In genomic region chr6:118725944-118726343, GRCh38 we compare ENCODE assay signal across 10 cellular contexts.
DNase-seq lines count a peak whose midpoint lies in the region; ATAC-seq, FAIRE-seq and TF ChIP-seq lines count a peak whose summit lies in the region.
"Had no signal": no experiment of that assay in that cellular context is flagged by ENCODE, and none has a peak within 500 bp of the region (broad histone marks: within the 10 kb centered on the region; RNA-seq: fewer than 3 reads in every experiment).

No MANE protein-coding gene starts in this region.

- H3K27me3 Mint-ChIP-seq in Caco-2 (ENCODE audit: insufficient read depth, unreplicated experiment): peaks cover 8% of the 10 kb centered on the region

- no peak overlapping the region for H3K9ac ChIP-seq in GM12878 (ENCODE audit: control insufficient read depth, insufficient read depth, low read length)

- intact Hi-C loops in GM12878 (cut with micrococcal nuclease; ENCODE audit: unreplicated experiment): no loop called here
- intact Hi-C loops in Caco-2 (cut with micrococcal nuclease; ENCODE audit: unreplicated experiment): no loop called here

- no peaks in the 10 kb centered on the region for H3K4me1 Mint-ChIP-seq in Caco-2 (ENCODE audit: low read depth, unreplicated experiment)

- SMC1A ChIA-PET in GM12878 (lab: Charles Lee; ENCODE audit: uncharacterized antibody, unreplicated experiment): interaction anchor here (0.7 to 1.7 kb wide), 5 partner anchors 8 to 158 kb away, joined by 3 to 10 read pairs (median 3); no protein-coding TSS in a partner anchor

- TF ChIP-seq RAD21 in GM12878 (IDR thresholded peaks at IDR 0.05; ENCODE audit: insufficient read depth, low read depth, low read length): no peak

- DNase-seq in Jurkat, Clone E6-1 (ENCODE audit: low read depth, low spot score): peak; percentile 86
- DNase-seq in activated CD4-positive, alpha-beta T cell treated with anti-CD3 and anti-CD28 coated beads, Interleukin-2, amount 50 U/mL, for 4 hours: peak; percentile 76 to 78
- DNase-seq in GM12878 (ENCODE audit: low read depth, low spot score) (no peak), Caco-2 (no peak), iPS-NIHi7 (ENCODE audit: extremely low spot score) (no peak), islet precursor cell (no peak)
- peak; percentile 48 for DNase-seq in stimulated activated CD8-positive, alpha-beta memory T cell treated with anti-CD3 and anti-CD28 coated beads, Interleukin-12 subunit alpha, Interleukin-12 subunit beta, amount 100 ng/mL, for 24 hours (ENCODE audit: extremely low read depth)
- DNase-seq: NCI-H226, right cardiac atrium had no signal

- H4K20me1 ChIP-seq in GM12878 (ENCODE audit: control insufficient read depth, insufficient read depth): no peaks in the 10 kb centered on the region

- ATAC-seq in GM12878 (no peak), HG02571 (IDR thresholded peaks at IDR 0.05; ENCODE audit: unreplicated experiment) (no peak)
- ATAC-seq: right cardiac atrium had no signal

- TF ChIP-seq CTCF in GM12878 (IDR thresholded peaks at IDR 0.05 in 2 of 3, conservative IDR thresholded peaks at IDR 0.05 in 1 of 3; ENCODE audit: control insufficient read depth in 2 of 3, extremely low read depth in 1 of 3, insufficient read depth in 1 of 3, low read depth in 3 of 3, low read length in 3 of 3): no peak
- no peak for TF ChIP-seq CTCF in Caco-2 (IDR thresholded peaks at IDR 0.05; ENCODE audit: insufficient read depth in 1 of 2, low read depth in 1 of 2, low read length in 1 of 2, severe bottlenecking in 1 of 2, unreplicated experiment in 1 of 2)

- H3K4me3 ChIP-seq in Jurkat, Clone E6-1 (ENCODE audit: low read length): no peak overlapping the region
- H3K4me3 ChIP-seq in GM12878 (no peak overlapping the region), Caco-2 (ENCODE audit: low read depth, low read length) (no peak overlapping the region)

- H3K27ac ChIP-seq in GM12878 (ENCODE audit: control insufficient read depth, insufficient read depth): no peak overlapping the region

- no peaks in the 10 kb centered on the region for H3K9me3 Mint-ChIP-seq in Caco-2 (ENCODE audit: unreplicated experiment)

- H3K9me3 ChIP-seq in GM12878 (replicated peaks; ENCODE audit: control insufficient read depth, insufficient read depth, low read length): no peaks in the 10 kb centered on the region
- H3K9me3 ChIP-seq in Caco-2: no peaks in the 10 kb centered on the region

- H2AFZ ChIP-seq in GM12878 (ENCODE audit: control insufficient read depth, low read depth, low read length): no peak overlapping the region

- no peak for FAIRE-seq in GM12878 (lab: Jason Lieb, UNC)

- no peaks in the 10 kb centered on the region for H3K27me3 ChIP-seq in GM12878 (replicated peaks in 1 of 2; ENCODE audit: control insufficient read depth in 2 of 2, insufficient read depth in 2 of 2, low read length in 1 of 2)
- H3K27me3 ChIP-seq in Caco-2 (replicated peaks; ENCODE audit: control insufficient read depth, insufficient read depth, low read length): no peaks in the 10 kb centered on the region

- H3K36me3 Mint-ChIP-seq in Caco-2 (ENCODE audit: insufficient read depth, unreplicated experiment): no peaks in the 10 kb centered on the region

- POLR2A ChIA-PET in GM12878 (lab: Charles Lee): no interaction called here
- POLR2A ChIA-PET in Caco-2 (lab: Charles Lee): no interaction called here

- no peaks in the 10 kb centered on the region for H3K79me2 ChIP-seq in GM12878 (ENCODE audit: control insufficient read depth, insufficient read depth, low read length)

- TF ChIP-seq EP300 in GM12878 (IDR thresholded peaks at IDR 0.05; ENCODE audit: borderline replicate concordance in 1 of 2, control insufficient read depth in 1 of 2, low read depth in 2 of 2, low read length in 2 of 2): no peak

- H3K36me3 ChIP-seq in GM12878 (ENCODE audit: control insufficient read depth in 2 of 2, insufficient read depth in 2 of 2, low read length in 1 of 2) (no peaks in the 10 kb centered on the region), Caco-2 (ENCODE audit: control insufficient read depth, insufficient read depth, low read length) (no peaks in the 10 kb centered on the region)

- no peak for TF ChIP-seq POLR2A in GM12878 (IDR thresholded peaks at IDR 0.05; ENCODE audit: low read depth, low read length)

- RAD21 ChIA-PET in GM12878 (lab: Charles Lee; ENCODE audit: unreplicated experiment): interaction anchor here (1.2 kb wide), 1 partner anchor 16 kb away, joined by 3 read pairs; no protein-coding TSS in a partner anchor

- BruUV-seq in GM12878 (replicated peaks; lab: Mats Ljungman, UMichigan) (no TSS peak), Caco-2 (replicated peaks; lab: Mats Ljungman, UMichigan) (no TSS peak)

- H3K4me1 ChIP-seq in GM12878 (ENCODE audit: control insufficient read depth, insufficient read depth, low read length): peaks cover 7% of the 10 kb centered on the region; the same call in 1 of the 2 replicates
- no peaks in the 10 kb centered on the region for H3K4me1 ChIP-seq in Caco-2

- H3K4me2 ChIP-seq in GM12878 (ENCODE audit: control insufficient read depth, insufficient read depth): no peak overlapping the region

- no peak overlapping the region for H3K27ac Mint-ChIP-seq in Caco-2 (ENCODE audit: unreplicated experiment)

- in situ Hi-C loops in GM12878 (cut with MboI): no loop called here

- 75% methylated on average over 5 of the region's 5 CpGs for WGBS in GM12878 (ENCODE audit: insufficient coverage, insufficient replicate concordance, low lambda C conversion rate, missing lambda C conversion rate)

- CTCF ChIA-PET in GM12878 (lab: Yijun Ruan, JAX): interaction anchor here (1.3 kb wide), 1 partner anchor 54 kb away, joined by 3 read pairs; no protein-coding TSS in a partner anchor
- CTCF ChIA-PET in Caco-2 (lab: Charles Lee): no interaction called here

- H3K4me3 Mint-ChIP-seq in Caco-2 (ENCODE audit: unreplicated experiment): no peak overlapping the region

TF ChIP-seq in GM12878, 131 proteins besides CTCF, POLR2A, EP300 and RAD21:
- TF ChIP-seq ZBTB4 (CRISPR knock-in tag; IDR thresholded peaks at IDR 0.05): no peak
- 0 out of 2 replicates have a peak, but pooled peaks have one; percentile 44 for TF ChIP-seq ZNF24 (IDR thresholded peaks at IDR 0.05)

Comparison
In these comparisons a context has a peak if more than half of its experiments do, and no peak if none do; other contexts are left out.
1. DNase-seq: peak in Jurkat, Clone E6-1 (single experiment), activated CD4-positive, alpha-beta T cell treated with anti-CD3 and anti-CD28 coated beads, Interleukin-2, amount 50 U/mL, for 4 hours (2 of 2) and stimulated activated CD8-positive, alpha-beta memory T cell treated with anti-CD3 and anti-CD28 coated beads, Interleukin-12 subunit alpha, Interleukin-12 subunit beta, amount 100 ng/mL, for 24 hours (single experiment); none in GM12878 (single experiment), Caco-2 (0 of 2), iPS-NIHi7 (single experiment) and islet precursor cell (single experiment).